24 cellular contexts compared by ENCODE assay signal in genomic region chr2:103818176-103818575, GRCh38.
"Had no signal": no experiment of that assay in that cellular context is flagged by ENCODE, and none has a peak within 500 bp of the region (broad histone marks: within the 10 kb centered on the region; RNA-seq: fewer than 3 reads in every experiment).

No MANE protein-coding gene starts in this region.

- H3K4me3 ChIP-seq: esophagus squamous epithelium, gastroesophageal sphincter, heart right ventricle, hepatocyte had no signal

- H3K27ac ChIP-seq: brain microvascular endothelial cell, epithelial cell of prostate, esophagus squamous epithelium, gastroesophageal sphincter, heart right ventricle, hepatocyte had no signal

- DNase-seq: activated CD4-positive, alpha-beta T cell treated with anti-CD3 and anti-CD28 coated beads for 1 hour; activated CD4-positive, alpha-beta T cell treated with anti-CD3 and anti-CD28 coated beads for 4 hours; activated CD4-positive, alpha-beta T cell treated with anti-CD3 and anti-CD28 coated beads, Interleukin-2, amount 50 U/mL, for 1 hour; activated CD4-positive, alpha-beta T cell treated with anti-CD3 and anti-CD28 coated beads, Interleukin-2, amount 50 U/mL, for 48 hours; activated CD8-positive, alpha-beta memory T cell treated with anti-CD3 and anti-CD28 coated beads for 24 hours; activated CD8-positive, alpha-beta T cell treated with anti-CD3 and anti-CD28 coated beads for 36 hours; activated effector memory CD4-positive, alpha-beta T cell treated with Interleukin-2 at 50 U/mL for 16 hours; activated gamma-delta T cell treated with Interleukin-2 at 50 U/mL for 16 hours; activated naive CD4-positive, alpha-beta T cell treated with anti-CD3 and anti-CD28 coated beads, Interleukin-2, amount 50 U/mL, for 16 hours; activated naive CD4-positive, alpha-beta T cell treated with Interleukin-2 at 50 U/mL for 16 hours; activated T-cell treated with anti-CD3 and anti-CD28 coated beads, Interleukin-2, amount 50 U/mL, for 4 hours; amniotic stem cell; anterior cingulate cortex; brain microvascular endothelial cell; caudate nucleus; cortex of kidney; effector CD8-positive, alpha-beta T cell; esophagus squamous epithelium; foreskin melanocyte; heart right ventricle; T-helper 2 cell had no signal

- H3K9me3 ChIP-seq: esophagus squamous epithelium, gastroesophageal sphincter had no signal

- H3K4me1 ChIP-seq: esophagus squamous epithelium, gastroesophageal sphincter, heart right ventricle had no signal

- H3K27me3 ChIP-seq: brain microvascular endothelial cell, esophagus squamous epithelium, gastroesophageal sphincter, heart right ventricle, hepatocyte had no signal

- H3K36me3 ChIP-seq: brain microvascular endothelial cell, esophagus squamous epithelium, gastroesophageal sphincter, heart right ventricle had no signal
